3 cellular contexts compared by ENCODE assay signal in the genomic region with DNA sequence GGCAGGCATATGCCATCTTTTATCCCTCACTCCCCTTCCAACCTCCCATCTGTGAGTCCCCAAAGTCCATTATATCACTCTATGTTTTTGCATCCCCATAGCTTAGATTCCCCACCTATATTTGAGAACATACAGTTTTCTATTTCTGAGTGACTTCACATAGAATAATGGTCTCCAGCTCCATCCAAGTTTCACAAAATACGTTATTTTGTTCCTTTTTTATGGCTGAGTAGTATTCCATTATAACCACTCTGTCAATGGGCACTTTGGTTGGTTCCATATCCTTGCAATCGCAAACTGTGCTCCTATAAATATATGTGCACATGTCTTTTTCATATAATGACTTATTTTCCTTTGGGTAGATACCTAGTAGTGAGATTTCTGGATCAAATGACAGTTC.
"Had no signal": no experiment of that assay in that cellular context is flagged by ENCODE, and none has a peak within 500 bp of the region (broad histone marks: within the 10 kb centered on the region; RNA-seq: fewer than 3 reads in every experiment).

No MANE protein-coding gene starts in this region.

- H3K4me3 ChIP-seq: GM12878 had no signal

- ATAC-seq: GM12878 had no signal

- DNase-seq: GDM1, GF-D8 had no signal
